Comparison of ENCODE assay signal across 18 cellular contexts in genomic region chr11:59728913-59729312, GRCh38. TPM values are rescaled to one million over a fixed set of nuclear protein-coding genes. Genes with fewer than 3 reads are reported as not detected.
DNase-seq lines count a peak whose midpoint lies in the region; ATAC-seq, FAIRE-seq and TF ChIP-seq lines count a peak whose summit lies in the region.
"Had no signal": no experiment of that assay in that cellular context is flagged by ENCODE, and none has a peak within 500 bp of the region (broad histone marks: within the 10 kb centered on the region; RNA-seq: fewer than 3 reads in every experiment).

No MANE protein-coding gene starts in this region.

- H3K27me3 Mint-ChIP-seq in activated T-cell treated with anti-CD3 and anti-CD28 coated beads, Interleukin-2, amount 50 U/mL, for 72 hours (ENCODE audit: low read depth), result no peaks in the 10 kb centered on the region

- H3K4me1 ChIP-seq in spleen, result peaks cover 0 to 4% (median 0%) of the 10 kb centered on the region in 6 donors
- H3K4me1 ChIP-seq: esophagus squamous epithelium, pancreas had no signal

- peak; percentile 72 to 84 for ATAC-seq in activated T-cell treated with anti-CD3 and anti-CD28 coated beads, Interleukin-2, amount 50 U/mL, for 72 hours (replicated peaks in 1 of 2)
- ATAC-seq: GM12878, pancreas had no signal

- peaks cover 2 to 3% of the 10 kb centered on the region in 2 donors for H3K9me3 Mint-ChIP-seq in activated T-cell treated with anti-CD3 and anti-CD28 coated beads, Interleukin-2, amount 50 U/mL, for 72 hours

- TF ChIP-seq CTCF in bronchial epithelial cell (IDR thresholded peaks at IDR 0.05; ENCODE audit: insufficient read depth, low read length, severe bottlenecking), result no peak
- no peak for TF ChIP-seq CTCF in spleen (IDR thresholded peaks at IDR 0.05 in 8 of 11, conservative IDR thresholded peaks at IDR 0.05 in 3 of 11)
- TF ChIP-seq CTCF in GM20000 (IDR thresholded peaks at IDR 0.05; ENCODE audit: extremely low read depth, missing control alignments), result no peak

- H3K4me3 Mint-ChIP-seq in activated T-cell treated with anti-CD3 and anti-CD28 coated beads, Interleukin-2, amount 50 U/mL, for 72 hours, result no peak overlapping the region

- no peak overlapping the region for H3K27ac Mint-ChIP-seq in activated T-cell treated with anti-CD3 and anti-CD28 coated beads, Interleukin-2, amount 50 U/mL, for 72 hours

- intact Hi-C loops in spleen (cut with DNase I; ENCODE audit: low total_unique reads), result no loop called here

- H3K4me3 ChIP-seq in bronchial epithelial cell (ENCODE audit: low read depth, low read length) (no peak overlapping the region), spleen (peak overlapping the region in 1 of 8 donors; percentile 15)
- H3K4me3 ChIP-seq: esophagus squamous epithelium, GM12878, pancreas had no signal

- H3K36me3 ChIP-seq in bronchial epithelial cell (ENCODE audit: control insufficient read depth, insufficient read depth, low read length) (no peaks in the 10 kb centered on the region), spleen (no peaks in the 10 kb centered on the region)
- H3K36me3 ChIP-seq: esophagus squamous epithelium, pancreas had no signal

- no peak for TF ChIP-seq POLR2A in spleen (IDR thresholded peaks at IDR 0.05)

- no peaks in the 10 kb centered on the region for H3K9me3 ChIP-seq in spleen
- H3K9me3 ChIP-seq: esophagus squamous epithelium, pancreas had no signal

- H3K27ac ChIP-seq in spleen, result peak overlapping the region in 7 of 8 donors; percentile 1 to 86 (median 74)
- H3K27ac ChIP-seq: esophagus squamous epithelium, pancreas had no signal

- H3K36me3 Mint-ChIP-seq in activated T-cell treated with anti-CD3 and anti-CD28 coated beads, Interleukin-2, amount 50 U/mL, for 72 hours (ENCODE audit: insufficient read depth in 2 of 2), result no peaks in the 10 kb centered on the region

- FAIRE-seq in bronchial epithelial cell (lab: Jason Lieb, UNC), result no peak
- FAIRE-seq: GM12878, pancreas had no signal

- no peaks in the 10 kb centered on the region for H3K27me3 ChIP-seq in bronchial epithelial cell (ENCODE audit: control insufficient read depth, insufficient read depth, low read length)
- no peaks in the 10 kb centered on the region for H3K27me3 ChIP-seq in spleen (replicated peaks in 1 of 7)
- H3K27me3 ChIP-seq: esophagus squamous epithelium, pancreas had no signal

- WGBS in spleen, 5 donors, result 4 to 28% (median 18%) methylated on average over 1 of the region's 1 CpG

- DNase-seq in activated T-cell treated with anti-CD3 and anti-CD28 coated beads, Interleukin-2, amount 50 U/mL, for 72 hours, result peak; percentile 19 to 21
- no peak for DNase-seq in activated T-cell treated with anti-CD3 and anti-CD28 coated beads, Interleukin-2, amount 50 U/mL, for 1 hour
- DNase-seq in MV-4-11 (lab: John Stamatoyannopoulos, UW), result peak; percentile 83
- peak; percentile 16 for DNase-seq in bronchial epithelial cell (ENCODE audit: low read depth)
- DNase-seq in spleen, result peak; percentile 82
- no peak for DNase-seq in GM20000 (ENCODE audit: low spot score)
- no peak for DNase-seq in RPMI8226
- no peak for DNase-seq in inferior parietal cortex (ENCODE audit: extremely low spot score)
- DNase-seq: activated CD4-positive, alpha-beta T cell treated with anti-CD3 and anti-CD28 coated beads, Interleukin-2, amount 50 U/mL, for 1 hour; activated naive CD4-positive, alpha-beta T cell treated with anti-CD3 and anti-CD28 coated beads, Interleukin-2, amount 50 U/mL, for 16 hours; DMS53; esophagus squamous epithelium; mesenchymal stem cell; NCI-H2029 treated with DMSO at 0.1 percent for 48 hours; pancreas; stimulated activated CD8-positive, alpha-beta memory T cell treated with anti-CD3 and anti-CD28 coated beads, Interleukin-4, amount 100 ng/mL, for 48 hours had no signal

- peaks cover 8% of the 10 kb centered on the region for H3K4me1 Mint-ChIP-seq in activated T-cell treated with anti-CD3 and anti-CD28 coated beads, Interleukin-2, amount 50 U/mL, for 72 hours (ENCODE audit: low read depth)

RNA-seq across cellular contexts. Expression of gene OR10V1, which starts 15.3 kb away (rescaled TPM):
- total RNA-seq in activated T-cell treated with anti-CD3 and anti-CD28 coated beads, Interleukin-2, amount 50 U/mL, for 72 hours, result not detected
- total RNA-seq in bronchial epithelial cell (not detected in 2 replicates), spleen (not detected)
- polyA plus RNA-seq in spleen, result not detected
- total RNA-seq: cerebellum, esophagus squamous epithelium, GM12878, pancreas had no signal
- polyA plus RNA-seq: GM12878, pancreas had no signal

RNA-seq across cellular contexts. Expression of gene STX3, which starts 26.3 kb away (rescaled TPM):
- total RNA-seq in activated T-cell treated with anti-CD3 and anti-CD28 coated beads, Interleukin-2, amount 50 U/mL, for 72 hours, result 10 to 100 TPM in 1 of 2 donors, 1 to 10 TPM in 1; 6.9 to 12.9 TPM
- total RNA-seq in bronchial epithelial cell (53.3 and 53.4 TPM in 2 replicates), spleen (10 to 100 TPM; 21.6 to 49.3 (median 30.9) TPM)
- polyA plus RNA-seq in spleen, result 10 to 100 TPM in 1 of 3 donors, 1 to 10 TPM in 2; 5.1 to 10.9 (median 8.1) TPM

Comparison
In these comparisons a context has a peak if more than half of its experiments do, and no peak if none do; other contexts are left out.
1. DNase-seq: peak in activated T-cell treated with anti-CD3 and anti-CD28 coated beads, Interleukin-2, amount 50 U/mL, for 72 hours (2 of 2), MV-4-11 (single experiment), bronchial epithelial cell (single experiment) and spleen (single experiment); none in activated T-cell treated with anti-CD3 and anti-CD28 coated beads, Interleukin-2, amount 50 U/mL, for 1 hour (single experiment), GM20000 (single experiment), RPMI8226 (single experiment) and inferior parietal cortex (single experiment).